Comparison of ENCODE assay signal across 8 cellular contexts in genomic region chr11:12845739-12846358, GRCh38.
DNase-seq lines count a peak whose midpoint lies in the region; ATAC-seq and TF ChIP-seq lines count a peak whose summit lies in the region.

No MANE protein-coding gene starts in this region.

- in situ Hi-C loops in astrocyte of the spinal cord (cut with HindIII; ENCODE audit: low sequenced_read_pairs), result loop anchor here (25.0 kb wide), 1 partner anchor 159 kb away; no protein-coding TSS in a partner anchor
- in situ Hi-C loops in G401 (cut with HindIII; ENCODE audit: low sequenced_read_pairs), result no loop called here

- ATAC-seq in right lobe of liver (peak; percentile 62 to 81 (median 70)), HG03025 (IDR thresholded peaks at IDR 0.05; ENCODE audit: low FRiP score, unreplicated experiment) (no peak), GM21619 (IDR thresholded peaks at IDR 0.05; ENCODE audit: unreplicated experiment) (no peak)

- no peak for TF ChIP-seq POLR2A in right lobe of liver (IDR thresholded peaks at IDR 0.05)

- peak overlapping the region in 2 of 3 donors; percentile 42 to 52 for H3K27ac ChIP-seq in right lobe of liver

- no peak overlapping the region for H3K4me3 ChIP-seq in astrocyte of the spinal cord (ENCODE audit: low read depth, low read length)
- H3K4me3 ChIP-seq in right lobe of liver, result no peak overlapping the region

- H3K4me1 ChIP-seq in right lobe of liver, result peaks cover 0 to 24% (median 10%) of the 10 kb centered on the region in 4 donors

- DNase-seq in AG08396 (ENCODE audit: low spot score), result peak; percentile 25
- DNase-seq in NCI-H146 treated with DMSO at 0.1 percent for 48 hours (lab: John Stamatoyannopoulos, UW; ENCODE audit: unreplicated experiment), result peak; percentile 97
- peak; percentile 73 for DNase-seq in astrocyte of the spinal cord (ENCODE audit: low read depth, low spot score)
- DNase-seq in right lobe of liver, result no peak
- DNase-seq in G401 (ENCODE audit: low spot score), result no peak
- DNase-seq in germinal center (ENCODE audit: low spot score), result no peak

- 52% methylated on average over 7 of the region's 10 CpGs for WGBS in right lobe of liver (ENCODE audit: insufficient coverage, low coverage, low lambda C conversion rate, missing lambda C conversion rate)

- H3K9me3 ChIP-seq in right lobe of liver, result no peaks in the 10 kb centered on the region

- H3K27me3 ChIP-seq in right lobe of liver, result no peaks in the 10 kb centered on the region

- intact Hi-C loops in right lobe of liver (cut with DNase I), result no loop called here

- H3K36me3 ChIP-seq in right lobe of liver, result no peaks in the 10 kb centered on the region

- TF ChIP-seq CTCF in astrocyte of the spinal cord (IDR thresholded peaks at IDR 0.05; ENCODE audit: low read depth, low read length), result no peak
- no peak for TF ChIP-seq CTCF in right lobe of liver (IDR thresholded peaks at IDR 0.05)

Comparison
In these comparisons a context has a peak if more than half of its experiments do, and no peak if none do; other contexts are left out.
1. DNase-seq: peak in AG08396 (single experiment), NCI-H146 treated with DMSO at 0.1 percent for 48 hours (single experiment) and astrocyte of the spinal cord (single experiment); none in right lobe of liver (0 of 3), G401 (single experiment) and germinal center (single experiment).
2. ATAC-seq: peak in right lobe of liver (4 of 4); none in HG03025 (single experiment) and GM21619 (single experiment).